25 cellular contexts compared by ENCODE assay signal in the genomic region with DNA sequence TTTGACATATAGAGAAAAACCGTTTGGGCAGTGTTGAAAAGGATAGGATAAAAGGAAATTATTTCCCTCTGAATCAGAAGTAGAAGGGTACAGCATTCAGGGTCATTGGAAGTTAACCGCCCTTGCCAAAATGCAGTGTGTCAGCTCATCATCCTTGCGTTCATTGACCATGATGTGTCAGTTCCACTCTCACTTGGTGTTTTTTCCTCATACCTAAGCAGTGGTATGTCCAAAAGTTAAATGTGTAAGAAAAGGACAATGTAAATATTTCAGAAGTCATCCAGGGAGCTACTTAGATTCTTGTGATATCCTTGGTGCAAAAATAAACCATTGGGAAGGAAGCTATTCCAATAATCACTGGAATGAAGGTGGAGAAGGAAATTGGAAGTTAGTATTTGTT. TPM values are rescaled to one million over a fixed set of nuclear protein-coding genes. Genes with fewer than 3 reads are reported as not detected.
DNase-seq lines count a peak whose midpoint lies in the region; ATAC-seq and TF ChIP-seq lines count a peak whose summit lies in the region.
"Had no signal": no experiment of that assay in that cellular context is flagged by ENCODE, and none has a peak within 500 bp of the region (broad histone marks: within the 10 kb centered on the region; RNA-seq: fewer than 3 reads in every experiment).

No MANE protein-coding gene starts in this region.

- no peak overlapping the region for H3K4me3 ChIP-seq in mammary epithelial cell (replicated peaks in 1 of 3; ENCODE audit: insufficient read depth in 1 of 3, low read depth in 2 of 3, low read length in 3 of 3)
- H3K4me3 ChIP-seq: esophagus squamous epithelium, heart left ventricle, left ventricle myocardium inferior had no signal

- H3K9me3 ChIP-seq in mammary epithelial cell (replicated peaks; ENCODE audit: insufficient read depth, low read length) (no peaks in the 10 kb centered on the region), T-helper 17 cell (ENCODE audit: control insufficient read depth, low read length, poor library complexity, severe bottlenecking) (no peaks in the 10 kb centered on the region)
- H3K9me3 ChIP-seq: esophagus squamous epithelium, heart left ventricle, left ventricle myocardium inferior had no signal

- BruUV-seq in mammary epithelial cell (replicated peaks; lab: Mats Ljungman, UMichigan), result no TSS peak

- H3K27ac Mint-ChIP-seq in T-helper 17 cell, result peak overlapping the region; percentile 4
- peak overlapping the region; percentile 1 for H3K27ac Mint-ChIP-seq in stimulated activated effector memory CD8-positive, alpha-beta T cell treated with anti-CD3 and anti-CD28 coated beads, Interleukin-12 subunit alpha, Interleukin-12 subunit beta, amount 100 ng/mL, for 72 hours
- H3K27ac Mint-ChIP-seq: nephron had no signal

- DNase-seq in T47D (ENCODE audit: low read depth in 1 of 2, low spot score in 1 of 2) (peak; percentile 49 to 90), mammary epithelial cell (no peak), T-helper 17 cell (no peak), fibroblast of gingiva (ENCODE audit: low read depth) (peak; percentile 14), NAMALWA (ENCODE audit: low spot score) (no peak), GM10248 (ENCODE audit: extremely low spot score) (no peak), NCI-H2171 (lab: John Stamatoyannopoulos, UW) (no peak)
- no peak for DNase-seq in stimulated activated effector memory CD8-positive, alpha-beta T cell treated with anti-CD3 and anti-CD28 coated beads, Interleukin-12 subunit alpha, Interleukin-12 subunit beta, amount 100 ng/mL, for 72 hours (ENCODE audit: low spot score in 2 of 2)
- DNase-seq: activated CD4-positive, alpha-beta T cell treated with anti-CD3 and anti-CD28 coated beads, Interleukin-2, amount 50 U/mL, for 4 hours; activated gamma-delta T cell treated with Interleukin-2 at 50 U/mL for 16 hours; aorta; CD4-positive, CD25-positive, alpha-beta regulatory T cell; effector memory CD4-positive, alpha-beta T cell; esophagus squamous epithelium; H7; heart left ventricle; Kasumi-1; left ventricle myocardium inferior; midbrain; NCI-H1105 treated with DMSO at 0.1 percent for 48 hours; NCI-H2107; NCI-H524 treated with DMSO at 0.1 percent for 48 hours; SIG-M5 had no signal

- no peaks in the 10 kb centered on the region for H4K20me1 ChIP-seq in mammary epithelial cell (ENCODE audit: insufficient read depth, low read length)

- intact Hi-C loops in mammary epithelial cell (cut with micrococcal nuclease), result no loop called here

- no peak overlapping the region for H3K9ac ChIP-seq in mammary epithelial cell (ENCODE audit: insufficient read depth, low read length)

- no peaks in the 10 kb centered on the region for H3K9me3 Mint-ChIP-seq in stimulated activated effector memory CD8-positive, alpha-beta T cell treated with anti-CD3 and anti-CD28 coated beads, Interleukin-12 subunit alpha, Interleukin-12 subunit beta, amount 100 ng/mL, for 72 hours
- H3K9me3 Mint-ChIP-seq: CD4-positive, CD25-positive, alpha-beta regulatory T cell; nephron; T-helper 1 cell treated with Interleukin-12 subunit alpha and Interleukin-12 subunit beta and Interleukin-4 antibody, amounts not matched to agents 30 μg/mL and 1 μg/mL, for 36 hours had no signal

- no peak for TF ChIP-seq CTCF in mammary epithelial cell (conservative IDR thresholded peaks at IDR 0.05 in 1 of 2, IDR thresholded peaks at IDR 0.05 in 1 of 2; ENCODE audit: extremely low read depth in 1 of 2, insufficient read depth in 1 of 2, low read depth in 1 of 2, low read length in 2 of 2)
- TF ChIP-seq CTCF in GM10248 (IDR thresholded peaks at IDR 0.05; ENCODE audit: control extremely low read depth, extremely low read depth, low read depth, missing control alignments), result no peak

- H3K79me2 ChIP-seq in mammary epithelial cell (ENCODE audit: insufficient read depth, low read length), result no peaks in the 10 kb centered on the region

- peaks cover 2% of the 10 kb centered on the region for H3K4me1 Mint-ChIP-seq in T-helper 17 cell
- H3K4me1 Mint-ChIP-seq in stimulated activated effector memory CD8-positive, alpha-beta T cell treated with anti-CD3 and anti-CD28 coated beads, Interleukin-12 subunit alpha, Interleukin-12 subunit beta, amount 100 ng/mL, for 72 hours, result no peaks in the 10 kb centered on the region

- CTCF ChIA-PET in mammary epithelial cell (lab: Charles Lee; ENCODE audit: low non-redundant PET), result no interaction called here
- CTCF ChIA-PET in GM10248 (lab: Yijun Ruan, JAX), result interaction anchor here (1.4 to 3.0 kb wide), 2 partner anchors 9 to 57 kb away, joined by 3 to 19 read pairs; no protein-coding TSS in a partner anchor

- H3K36me3 Mint-ChIP-seq in T-helper 17 cell (ENCODE audit: low read depth), result peaks cover 12% of the 10 kb centered on the region
- peaks cover 98% of the 10 kb centered on the region for H3K36me3 Mint-ChIP-seq in stimulated activated effector memory CD8-positive, alpha-beta T cell treated with anti-CD3 and anti-CD28 coated beads, Interleukin-12 subunit alpha, Interleukin-12 subunit beta, amount 100 ng/mL, for 72 hours

- H3K27me3 ChIP-seq in mammary epithelial cell (ENCODE audit: insufficient read depth, low read length), result no peaks in the 10 kb centered on the region
- H3K27me3 ChIP-seq: esophagus squamous epithelium, heart left ventricle had no signal

- H3K4me1 ChIP-seq in mammary epithelial cell (ENCODE audit: insufficient read depth, low read length), result no peaks in the 10 kb centered on the region
- H3K4me1 ChIP-seq: esophagus squamous epithelium had no signal

- H3K4me2 ChIP-seq in mammary epithelial cell (ENCODE audit: insufficient read depth, low read depth, low read length), result no peak overlapping the region

- no peak overlapping the region for H3K4me3 Mint-ChIP-seq in T-helper 17 cell
- H3K4me3 Mint-ChIP-seq in stimulated activated effector memory CD8-positive, alpha-beta T cell treated with anti-CD3 and anti-CD28 coated beads, Interleukin-12 subunit alpha, Interleukin-12 subunit beta, amount 100 ng/mL, for 72 hours, result no peak overlapping the region
- H3K4me3 Mint-ChIP-seq: CD4-positive, CD25-positive, alpha-beta regulatory T cell; nephron; T-helper 1 cell treated with Interleukin-12 subunit alpha and Interleukin-12 subunit beta and Interleukin-4 antibody, amounts not matched to agents 30 μg/mL and 1 μg/mL, for 36 hours had no signal

- POLR2A ChIA-PET in GM10248 (lab: Yijun Ruan, JAX), result no interaction called here

- ATAC-seq in T-helper 17 cell, result no peak
- ATAC-seq in stimulated activated effector memory CD8-positive, alpha-beta T cell treated with anti-CD3 and anti-CD28 coated beads, Interleukin-12 subunit alpha, Interleukin-12 subunit beta, amount 100 ng/mL, for 72 hours, result no peak
- ATAC-seq: heart left ventricle had no signal

- H3K27ac ChIP-seq in mammary epithelial cell (ENCODE audit: insufficient read depth, low read depth, low read length), result no peak overlapping the region
- H3K27ac ChIP-seq: esophagus squamous epithelium, heart left ventricle, left ventricle myocardium inferior had no signal

- no peak overlapping the region for H2AFZ ChIP-seq in mammary epithelial cell (ENCODE audit: low read depth, low read length)

- dilution Hi-C loops in mammary epithelial cell (cut with HindIII; ENCODE audit: low sequenced_read_pairs), result loop anchor here (5.0 kb wide), 1 partner anchor 72 kb away; no protein-coding TSS in a partner anchor

- WGBS in mammary epithelial cell (ENCODE audit: low coverage, missing lambda C conversion rate), result 96% methylated on average over 2 of the region's 3 CpGs

- peaks cover 50% of the 10 kb centered on the region for H3K36me3 ChIP-seq in mammary epithelial cell (ENCODE audit: insufficient read depth, low read length)

- H3K27me3 Mint-ChIP-seq in T-helper 17 cell, result no peaks in the 10 kb centered on the region
- H3K27me3 Mint-ChIP-seq: CD4-positive, CD25-positive, alpha-beta regulatory T cell had no signal

- in situ Hi-C loops in T47D (cut with HindIII; ENCODE audit: low pct_unique_long_range_greater_than_20kb, low sequenced_read_pairs) (no loop called here), mammary epithelial cell (cut with MboI; ENCODE audit: low sequenced_read_pairs in 2 of 2) (no loop called here)

RNA-seq across cellular contexts. Expression of a gene that starts 50.7 kb away (rescaled TPM):
- total RNA-seq in mammary epithelial cell (1 to 10 TPM; 1.1 to 4.0 TPM), T-helper 17 cell (1 to 10 TPM in 1 of 2 donors, under 1 TPM in 1; 0.26 to 1.7 TPM)
- polyA plus RNA-seq in mammary epithelial cell, result 4.0 TPM
- 4.5 TPM for polyA minus RNA-seq in mammary epithelial cell
- polyA plus RNA-seq: aorta had no signal

Comparison
In these comparisons a context has a peak if more than half of its experiments do, and no peak if none do; other contexts are left out.
1. DNase-seq: peak in T47D (2 of 2) and fibroblast of gingiva (single experiment); none in mammary epithelial cell (single experiment), T-helper 17 cell (0 of 3), stimulated activated effector memory CD8-positive, alpha-beta T cell treated with anti-CD3 and anti-CD28 coated beads, Interleukin-12 subunit alpha, Interleukin-12 subunit beta, amount 100 ng/mL, for 72 hours (0 of 2), NAMALWA (single experiment), GM10248 (single experiment) and NCI-H2171 (single experiment).